Comparison of ENCODE assay signal across 9 cellular contexts in genomic region chr7:124276005-124276606, GRCh38.
A peak's percentile ranks its signal among the peaks of the same experiment; 100 is the strongest.
DNase-seq lines count a peak whose midpoint lies in the region; ATAC-seq and TF ChIP-seq lines count a peak whose summit lies in the region.
"Had no signal": no experiment of that assay in that cellular context is flagged by ENCODE, and none has a peak within 500 bp of the region (broad histone marks: within the 10 kb centered on the region; RNA-seq: fewer than 3 reads in every experiment).

No MANE protein-coding gene starts in this region.

- H3K27ac ChIP-seq in OCI-LY1 (ENCODE audit: low read depth, low read length, poor library complexity, severe bottlenecking): no peak overlapping the region

- H2AFZ ChIP-seq in OCI-LY1 (ENCODE audit: low read length): no peak overlapping the region

- no peaks in the 10 kb centered on the region for H3F3A ChIP-seq in OCI-LY1 (ENCODE audit: insufficient read depth, low read length)

- H3K9me3 ChIP-seq in OCI-LY1 (ENCODE audit: low read length): no peaks in the 10 kb centered on the region

- peak; percentile 97 for TF ChIP-seq CTCF in OCI-LY1 (IDR thresholded peaks at IDR 0.05; ENCODE audit: low read length)

- no peaks in the 10 kb centered on the region for H3K4me1 ChIP-seq in OCI-LY1 (ENCODE audit: insufficient read depth, low read length, severe bottlenecking)

- H3K36me3 ChIP-seq in OCI-LY1 (ENCODE audit: insufficient read depth, low read length): no peaks in the 10 kb centered on the region

- H4K20me1 ChIP-seq in OCI-LY1 (ENCODE audit: insufficient read depth, low read length): no peaks in the 10 kb centered on the region

- H3K4me2 ChIP-seq in OCI-LY1 (ENCODE audit: low read length): no peak overlapping the region

- no peaks in the 10 kb centered on the region for H3K79me2 ChIP-seq in OCI-LY1 (ENCODE audit: insufficient read depth, low read length)

- H3K27me3 ChIP-seq in OCI-LY1 (ENCODE audit: insufficient read depth, low read length): no peaks in the 10 kb centered on the region

- DNase-seq in DMS 273 treated with DMSO at 0.1 percent for 48 hours (lab: John Stamatoyannopoulos, UW) (peak; percentile 2), germinal center (ENCODE audit: low spot score) (peak; percentile 7), NCI-H2227 treated with DMSO at 0.1 percent for 48 hours (lab: John Stamatoyannopoulos, UW) (no peak), activated gamma-delta T cell (lab: John Stamatoyannopoulos, UW) (no peak), OCI-M2 (lab: John Stamatoyannopoulos, UW; ENCODE audit: unreplicated experiment) (no peak)

- H3K4me3 ChIP-seq in OCI-LY1 (ENCODE audit: low read depth, low read length, poor library complexity, severe bottlenecking): no peak overlapping the region
- H3K4me3 ChIP-seq: lung had no signal

- H3K9ac ChIP-seq in OCI-LY1 (ENCODE audit: low read length): no peak overlapping the region

- peak; percentile 88 for ATAC-seq in GM19043 (IDR thresholded peaks at IDR 0.05; ENCODE audit: low read depth, unreplicated experiment)
- ATAC-seq in HG03097 (IDR thresholded peaks at IDR 0.05; ENCODE audit: low FRiP score, unreplicated experiment): peak; percentile 92

- no peaks in the 10 kb centered on the region for H3K9me2 ChIP-seq in OCI-LY1 (ENCODE audit: low read depth, low read length)

Comparison
In these comparisons a context has a peak if more than half of its experiments do, and no peak if none do; other contexts are left out.
1. DNase-seq: peak in DMS 273 treated with DMSO at 0.1 percent for 48 hours (single experiment) and germinal center (single experiment); none in NCI-H2227 treated with DMSO at 0.1 percent for 48 hours (single experiment), activated gamma-delta T cell (single experiment) and OCI-M2 (single experiment).